8 cellular contexts compared by ENCODE assay signal in the genomic region with DNA sequence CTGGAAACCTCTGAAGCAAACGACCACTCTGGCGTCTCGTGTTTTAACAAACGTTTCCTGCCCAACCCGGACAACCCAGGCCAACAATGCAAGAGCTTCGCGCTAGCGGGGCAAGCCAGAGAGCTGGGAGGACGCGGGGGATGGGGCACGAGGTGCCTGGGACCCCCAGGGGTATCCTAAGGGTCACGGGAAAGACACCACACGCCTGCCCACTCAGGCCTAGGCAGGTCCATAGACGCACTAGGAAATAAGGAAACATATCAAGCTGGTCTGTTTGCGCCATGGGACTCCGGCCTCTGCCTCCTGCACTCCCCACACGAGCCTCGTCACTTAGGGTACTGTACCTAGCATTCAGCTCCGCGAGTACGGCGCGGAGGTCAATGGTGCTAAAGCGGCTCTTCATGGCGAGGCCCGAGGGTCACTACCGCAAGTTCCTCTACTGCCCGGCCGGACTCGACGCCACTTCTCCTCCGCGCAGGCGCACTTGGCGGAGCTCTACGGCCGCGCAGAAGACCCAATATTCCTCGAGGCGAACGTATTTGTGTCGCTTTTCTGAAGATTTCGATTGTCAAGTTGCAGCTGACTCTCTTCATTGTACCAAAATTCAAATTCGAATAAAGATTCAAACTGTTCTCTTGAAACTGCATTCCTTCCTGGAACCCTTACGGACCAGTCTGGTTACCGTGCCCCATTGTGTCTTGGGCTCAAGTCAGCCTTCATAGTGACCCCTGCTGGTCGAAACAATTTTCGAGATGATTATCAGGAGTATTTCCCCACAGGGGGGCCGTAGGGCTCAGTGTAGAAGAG. TPM values are rescaled to one million over a fixed set of nuclear protein-coding genes. Genes with fewer than 3 reads are reported as not detected.
DNase-seq lines count a peak whose midpoint lies in the region; ATAC-seq, FAIRE-seq and TF ChIP-seq lines count a peak whose summit lies in the region.

Gene NEMF, minus strand, starts transcription at position 438 of the 807 bp plus-strand sequence. Its CDS starts 35 bp downstream, at position 403.

- peak; percentile 63 to 95 for TF ChIP-seq EP300 in tibial nerve (IDR thresholded peaks at IDR 0.05)

- H3K36me3 Mint-ChIP-seq in HFFc6 (ENCODE audit: low read depth) = peaks cover 9% of the 10 kb centered on the region; the same call in 1 of the 2 replicates
- H3K36me3 Mint-ChIP-seq in activated naive CD8-positive, alpha-beta T cell = peaks cover 6% of the 10 kb centered on the region

- H3K9me3 Mint-ChIP-seq in HFFc6 = no peaks in the 10 kb centered on the region
- no peaks in the 10 kb centered on the region for H3K9me3 Mint-ChIP-seq in activated naive CD8-positive, alpha-beta T cell (ENCODE audit: low read depth)

- no peak for FAIRE-seq in pancreas (lab: Jason Lieb, UNC)

- H3K27ac ChIP-seq in pancreas (peak within 1 kb of the TSS; percentile 62 to 87 (median 74)), tibial nerve (peak within 1 kb of the TSS; percentile 84 to 94 (median 88))

- POLR2A ChIA-PET in GM10248 (lab: Yijun Ruan, JAX) = interaction anchor here (0.5 to 1.8 kb wide), 3 partner anchors 10 to 65 kb away, joined by 3 to 13 read pairs (median 4); no protein-coding TSS in a partner anchor

- H3K4me3 Mint-ChIP-seq in HFFc6 = peak within 1 kb of the TSS; percentile 98
- peak within 1 kb of the TSS; percentile 98 for H3K4me3 Mint-ChIP-seq in activated naive CD8-positive, alpha-beta T cell

- H3K9me3 ChIP-seq in pancreas (no peaks in the 10 kb centered on the region), tibial nerve (no peaks in the 10 kb centered on the region)

- CTCF ChIA-PET in GM10248 (lab: Yijun Ruan, JAX) = interaction anchor here (0.7 to 8.8 kb wide), 45 partner anchors 10 to 680 kb away, joined by 3 to 226 read pairs (median 4); partner anchors contain the start of genes DNAAF2, KLHDC2, MAP4K5 and MGAT2

- peak within 1 kb of the TSS; percentile 98 for H3K27ac Mint-ChIP-seq in HFFc6
- peak within 1 kb of the TSS; percentile 99 for H3K27ac Mint-ChIP-seq in activated naive CD8-positive, alpha-beta T cell

- H3K36me3 ChIP-seq in pancreas (peaks cover 0 to 17% (median 0%) of the 10 kb centered on the region in 3 donors), tibial nerve (peaks cover 0 to 17% (median 0%) of the 10 kb centered on the region in 3 donors)

- peak; percentile 26 to 67 for TF ChIP-seq POLR2A in tibial nerve (IDR thresholded peaks at IDR 0.05)

- H3K27me3 Mint-ChIP-seq in HFFc6 (ENCODE audit: insufficient read depth) = peaks cover 4% of the 10 kb centered on the region; the same call in 1 of the 2 replicates
- H3K27me3 Mint-ChIP-seq in activated naive CD8-positive, alpha-beta T cell = no peaks in the 10 kb centered on the region

- H3K4me1 ChIP-seq in pancreas (peaks cover 10 to 11% (median 10%) of the 10 kb centered on the region in 3 donors), tibial nerve (peaks cover 7 to 42% (median 13%) of the 10 kb centered on the region in 4 donors)

- ATAC-seq in pancreas = peak; percentile 89 to 95 (median 90)

- DNase-seq in GM10248 (ENCODE audit: extremely low spot score) = peak; percentile 81
- peak; percentile 77 for DNase-seq in HFFc6
- peak; percentile 92 for DNase-seq in NAMALWA (ENCODE audit: low spot score)
- DNase-seq in SKM-1 (lab: John Stamatoyannopoulos, UW; ENCODE audit: unreplicated experiment) = peak; percentile 19
- peak; percentile 75 to 96 (median 90) for DNase-seq in head of caudate nucleus
- peak; percentile 84 to 95 (median 86) for DNase-seq in pancreas
- peak; percentile 74 to 100 for DNase-seq in tibial nerve (ENCODE audit: low spot score in 2 of 2)

- WGBS in pancreas, 2 donors = 0% methylated on average over 49 of the region's 49 CpGs
- WGBS in tibial nerve, 2 donors = 1% methylated on average over 47 to 49 of the region's 49 CpGs

- H3K4me3 ChIP-seq in pancreas (peak within 1 kb of the TSS; percentile 65 to 92 (median 79)), tibial nerve (peak within 1 kb of the TSS; percentile 49 to 87 (median 73))

- H3K27me3 ChIP-seq in pancreas (no peaks in the 10 kb centered on the region), tibial nerve (no peaks in the 10 kb centered on the region)

- peak; percentile 78 for TF ChIP-seq CTCF in GM10248 (IDR thresholded peaks at IDR 0.05; ENCODE audit: control extremely low read depth, extremely low read depth, low read depth, missing control alignments)
- TF ChIP-seq CTCF in HFFc6 (IDR thresholded peaks at IDR 0.05) = peak; percentile 92
- peak; percentile 42 to 64 (median 54) for TF ChIP-seq CTCF in pancreas (IDR thresholded peaks at IDR 0.05)
- TF ChIP-seq CTCF in tibial nerve (IDR thresholded peaks at IDR 0.05) = peak; percentile 73 to 93 (median 79)

- H3K4me1 Mint-ChIP-seq in HFFc6 (ENCODE audit: low read depth) = peaks cover 27% of the 10 kb centered on the region
- peaks cover 36% of the 10 kb centered on the region for H3K4me1 Mint-ChIP-seq in activated naive CD8-positive, alpha-beta T cell (ENCODE audit: low read depth)

- intact Hi-C loops in head of caudate nucleus (cut with DNase I) = loop anchor here (10.0 kb wide), 3 partner anchors 88 to 218 kb away; partner anchors contain the start of genes DNAAF2, KLHDC1 and KLHDC2
- intact Hi-C loops in pancreas (cut with DNase I) = no loop called here

RNA-seq across cellular contexts. Expression of gene NEMF, which starts in this region (rescaled TPM):
- 10 to 100 TPM; 55.5 to 69.7 (median 56.9) TPM for total RNA-seq in HFFc6 (2021; fragmentation: NEBNext Ultra II Directional; extraction: Animal tissue kit (Norgen Biotek cat#: 25700))
- 10 to 100 TPM; 17.6 to 32.4 (median 21.7) TPM for total RNA-seq in pancreas
- polyA plus RNA-seq in pancreas = 10 to 100 TPM; 22.3 to 24.7 TPM
- total RNA-seq in tibial nerve = 100 to 1,000 TPM; 100 to 215 (median 138) TPM

Comparison
In these comparisons a context has a peak if more than half of its experiments do, and no peak if none do; other contexts are left out.
1. Peak in every context shown above with its lines: DNase-seq, ATAC-seq, H3K4me3 ChIP-seq and H3K27ac ChIP-seq.
2. DNase-seq: peak in every context shown above with its lines; median percentile 92 in NAMALWA; 90 in head of caudate nucleus; 87 in tibial nerve; 86 in pancreas; 81 in GM10248; 77 in HFFc6; 19 in SKM-1.